25 cellular contexts compared by ENCODE assay signal in genomic region chr7:135407884-135408283, GRCh38.
"Had no signal": no experiment of that assay in that cellular context is flagged by ENCODE, and none has a peak within 500 bp of the region (broad histone marks: within the 10 kb centered on the region; RNA-seq: fewer than 3 reads in every experiment).

No MANE protein-coding gene starts in this region.

- DNase-seq: activated CD4-positive, alpha-beta T cell treated with anti-CD3 and anti-CD28 coated beads for 36 hours; activated CD4-positive, alpha-beta T cell treated with anti-CD3 and anti-CD28 coated beads, Interleukin-2, amount 10 ng/mL, durations not matched to agents 7 days and 5 days; activated CD4-positive, alpha-beta T cell treated with anti-CD3 and anti-CD28 coated beads, Interleukin-2, amount 50 U/mL, for 48 hours; activated CD8-positive, alpha-beta T cell treated with anti-CD3 and anti-CD28 coated beads, Interleukin-2, amount 10 ng/mL, durations not matched to agents 7 days and 5 days; activated naive CD4-positive, alpha-beta T cell treated with anti-CD3 and anti-CD28 coated beads, Interleukin-2, amount 10 ng/mL, durations not matched to agents 7 days and 5 days; activated naive CD8-positive, alpha-beta T cell treated with anti-CD3 and anti-CD28 coated beads, Interleukin-2, amount 50 U/mL, for 24 hours; activated T-cell treated with anti-CD3 and anti-CD28 coated beads, Interleukin-2, amount 50 U/mL, for 24 hours; anterior cingulate cortex; caudate nucleus; cerebellar nuclear complex; NCI-H1105; NCI-H1436; NCI-H1694; NCI-H1930; NCI-H2081 treated with DMSO at 0.1 percent for 48 hours; NCI-H345; NCI-H524 treated with DMSO at 0.1 percent for 48 hours; PC-3; Right ventricle myocardium superior; SW 1271; T-helper 1 cell; T-helper 2 cell; T-helper 9 cell had no signal

- FAIRE-seq: bronchial epithelial cell had no signal

- ATAC-seq: activated CD4-positive, alpha-beta T cell treated with anti-CD3 and anti-CD28 coated beads for 36 hours; activated CD4-positive, CD25-positive, alpha-beta regulatory T cell treated with anti-CD3 and anti-CD28 coated beads, Interleukin-2, amount 50 U/mL, for 24 hours; activated CD8-positive, alpha-beta T cell treated with anti-CD3 and anti-CD28 coated beads, Interleukin-2, amount 10 ng/mL, durations not matched to agents 7 days and 5 days; activated naive CD8-positive, alpha-beta T cell treated with anti-CD3 and anti-CD28 coated beads, Interleukin-2, amount 50 U/mL, for 24 hours; PC-3 had no signal
